Comparison of ENCODE assay signal across 14 cellular contexts in the genomic region with DNA sequence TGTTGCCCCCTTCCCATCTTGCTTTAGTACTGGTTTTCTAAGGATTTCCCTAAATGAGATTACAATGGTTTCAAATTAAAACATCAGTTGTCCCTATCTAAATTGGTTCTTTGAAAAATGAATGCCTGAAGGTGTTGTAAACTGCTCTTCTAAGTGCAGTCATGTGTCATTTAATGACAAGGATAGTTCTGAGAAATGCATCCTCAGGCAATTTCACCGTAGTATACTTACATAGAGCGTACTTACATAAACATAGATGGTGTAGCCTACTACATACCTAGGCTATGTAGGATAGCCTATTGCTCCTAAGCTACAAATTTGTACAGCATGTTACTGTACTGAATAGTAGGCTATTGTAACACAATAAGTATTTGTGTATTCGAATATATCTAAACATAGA.
A peak's percentile ranks its signal among the peaks of the same experiment; 100 is the strongest.
DNase-seq lines count a peak whose midpoint lies in the region; ATAC-seq and TF ChIP-seq lines count a peak whose summit lies in the region.
"Had no signal": no experiment of that assay in that cellular context is flagged by ENCODE, and none has a peak within 500 bp of the region (broad histone marks: within the 10 kb centered on the region; RNA-seq: fewer than 3 reads in every experiment).

No MANE protein-coding gene starts in this region.

- no peaks in the 10 kb centered on the region for H3K9me2 ChIP-seq in neural cell (ENCODE audit: insufficient read depth, low read length)

- H3K4me3 ChIP-seq in neural cell (ENCODE audit: low read length), result no peak overlapping the region
- H3K4me3 ChIP-seq: BLaER1 treated with 17β-estradiol and CSF1 and Interleukin-3, amounts not matched to agents 10 nM and 100 nM; GM12878; GM23248 had no signal

- TF ChIP-seq EP300 in neural cell (conservative IDR thresholded peaks at IDR 0.05; ENCODE audit: poor library complexity, severe bottlenecking), result peak; percentile 53

- no peaks in the 10 kb centered on the region for H4K20me1 ChIP-seq in neural cell (ENCODE audit: insufficient read depth)
- H4K20me1 ChIP-seq: BLaER1 treated with 17β-estradiol and CSF1 and Interleukin-3, amounts not matched to agents 10 nM and 100 nM had no signal

- H3K9me3 ChIP-seq in neural cell (ENCODE audit: low read length), result no peaks in the 10 kb centered on the region

- no peaks in the 10 kb centered on the region for H3F3A ChIP-seq in neural cell (ENCODE audit: insufficient read depth, low read length, poor library complexity, severe bottlenecking)

- H3K79me2 ChIP-seq in neural cell (replicated peaks; ENCODE audit: insufficient read depth, low read length), result no peaks in the 10 kb centered on the region

- no peak overlapping the region for H3K4me2 ChIP-seq in neural cell (ENCODE audit: low read length)
- H3K4me2 ChIP-seq: BLaER1 treated with 17β-estradiol and CSF1 and Interleukin-3, amounts not matched to agents 10 nM and 100 nM had no signal

- ATAC-seq in GM21786 (IDR thresholded peaks at IDR 0.05; ENCODE audit: unreplicated experiment), result no peak
- ATAC-seq: CD8-positive, alpha-beta T cell; GM12878 had no signal

- H3K27ac ChIP-seq in neural cell (ENCODE audit: low read length), result no peak overlapping the region
- H3K27ac ChIP-seq: BLaER1 treated with 17β-estradiol and CSF1 and Interleukin-3, amounts not matched to agents 10 nM and 100 nM; GM23248 had no signal

- peak; percentile 21 for TF ChIP-seq RAD21 in neural cell (conservative IDR thresholded peaks at IDR 0.05)

- H3K36me3 ChIP-seq in neural cell (ENCODE audit: insufficient read depth, low read length), result no peaks in the 10 kb centered on the region
- H3K36me3 ChIP-seq: BLaER1 treated with 17β-estradiol and CSF1 and Interleukin-3, amounts not matched to agents 10 nM and 100 nM had no signal

- DNase-seq in NCI-H2171 treated with DMSO at 0.1 percent for 48 hours (lab: John Stamatoyannopoulos, UW) (peak; percentile 11), NCI-H2171 (lab: John Stamatoyannopoulos, UW) (no peak), G401 (ENCODE audit: low spot score) (peak; percentile 8), M059J (ENCODE audit: low read depth) (peak; percentile 13), cerebellar cortex (ENCODE audit: low spot score) (no peak)
- DNase-seq: Calu3; CD8-positive, alpha-beta T cell; DMS79 treated with DMSO at 0.1 percent for 48 hours; GM23248; HCEC 1CT had no signal

- in situ Hi-C loops in G401 (cut with HindIII; ENCODE audit: low sequenced_read_pairs), result no loop called here

- no peak for TF ChIP-seq CTCF in neural cell (IDR thresholded peaks at IDR 0.05; ENCODE audit: poor library complexity, severe bottlenecking)

- H2AFZ ChIP-seq in neural cell (ENCODE audit: low read depth, low read length), result no peak overlapping the region
- H2AFZ ChIP-seq: GM23248 had no signal

- H3K9ac ChIP-seq in neural cell (ENCODE audit: low read length), result no peak overlapping the region
- H3K9ac ChIP-seq: BLaER1 treated with 17β-estradiol and CSF1 and Interleukin-3, amounts not matched to agents 10 nM and 100 nM; GM23248 had no signal

- H3K27me3 ChIP-seq in neural cell (ENCODE audit: insufficient read depth, low read depth, low read length), result no peaks in the 10 kb centered on the region
- H3K27me3 ChIP-seq: BLaER1 treated with 17β-estradiol and CSF1 and Interleukin-3, amounts not matched to agents 10 nM and 100 nM had no signal

TF ChIP-seq in neural cell, 6 proteins besides CTCF, POLR2A, EP300 and RAD21:
- TF ChIP-seq EZH2 (IDR thresholded peaks at IDR 0.05; ENCODE audit: borderline replicate concordance, insufficient read depth, low read length, poor library complexity, severe bottlenecking) (no peak), POLR2AphosphoS5 (IDR thresholded peaks at IDR 0.05) (peak; percentile 55), TAF1 (IDR thresholded peaks at IDR 0.05; ENCODE audit: low read depth) (no peak)
- TF ChIP-seq, protein P1, sequence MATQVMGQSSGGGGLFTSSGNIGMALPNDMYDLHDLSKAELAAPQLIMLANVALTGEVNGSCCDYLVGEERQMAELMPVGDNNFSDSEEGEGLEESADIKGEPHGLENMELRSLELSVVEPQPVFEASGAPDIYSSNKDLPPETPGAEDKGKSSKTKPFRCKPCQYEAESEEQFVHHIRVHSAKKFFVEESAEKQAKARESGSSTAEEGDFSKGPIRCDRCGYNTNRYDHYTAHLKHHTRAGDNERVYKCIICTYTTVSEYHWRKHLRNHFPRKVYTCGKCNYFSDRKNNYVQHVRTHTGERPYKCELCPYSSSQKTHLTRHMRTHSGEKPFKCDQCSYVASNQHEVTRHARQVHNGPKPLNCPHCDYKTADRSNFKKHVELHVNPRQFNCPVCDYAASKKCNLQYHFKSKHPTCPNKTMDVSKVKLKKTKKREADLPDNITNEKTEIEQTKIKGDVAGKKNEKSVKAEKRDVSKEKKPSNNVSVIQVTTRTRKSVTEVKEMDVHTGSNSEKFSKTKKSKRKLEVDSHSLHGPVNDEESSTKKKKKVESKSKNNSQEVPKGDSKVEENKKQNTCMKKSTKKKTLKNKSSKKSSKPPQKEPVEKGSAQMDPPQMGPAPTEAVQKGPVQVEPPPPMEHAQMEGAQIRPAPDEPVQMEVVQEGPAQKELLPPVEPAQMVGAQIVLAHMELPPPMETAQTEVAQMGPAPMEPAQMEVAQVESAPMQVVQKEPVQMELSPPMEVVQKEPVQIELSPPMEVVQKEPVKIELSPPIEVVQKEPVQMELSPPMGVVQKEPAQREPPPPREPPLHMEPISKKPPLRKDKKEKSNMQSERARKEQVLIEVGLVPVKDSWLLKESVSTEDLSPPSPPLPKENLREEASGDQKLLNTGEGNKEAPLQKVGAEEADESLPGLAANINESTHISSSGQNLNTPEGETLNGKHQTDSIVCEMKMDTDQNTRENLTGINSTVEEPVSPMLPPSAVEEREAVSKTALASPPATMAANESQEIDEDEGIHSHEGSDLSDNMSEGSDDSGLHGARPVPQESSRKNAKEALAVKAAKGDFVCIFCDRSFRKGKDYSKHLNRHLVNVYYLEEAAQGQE (IDR thresholded peaks at IDR 0.05; ENCODE audit: borderline replicate concordance), result no peak

Comparison
In these comparisons a context has a peak if more than half of its experiments do, and no peak if none do; other contexts are left out.
1. DNase-seq: peak in NCI-H2171 treated with DMSO at 0.1 percent for 48 hours (single experiment), G401 (single experiment) and M059J (single experiment); none in NCI-H2171 (single experiment) and cerebellar cortex (single experiment).